12 cellular contexts compared by ENCODE assay signal in the genomic region with DNA sequence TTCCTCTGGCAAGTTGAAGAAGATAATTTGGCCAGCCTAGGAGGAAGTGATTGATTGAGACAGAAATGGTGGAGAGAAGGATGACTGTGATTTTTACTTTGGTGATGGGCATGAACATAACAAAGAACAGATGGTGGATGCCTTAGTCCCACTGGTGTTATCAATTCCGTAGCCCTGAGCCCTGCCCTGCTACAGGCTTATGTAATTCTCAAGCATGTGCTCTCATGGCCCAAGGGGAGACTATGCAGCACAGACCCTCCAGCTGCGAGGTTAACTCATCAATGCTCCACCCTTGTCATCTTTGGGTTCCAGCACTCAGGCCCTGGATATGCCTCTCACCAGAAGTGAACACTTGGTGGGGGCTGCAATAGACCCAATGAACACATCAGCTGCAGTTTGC.
DNase-seq lines count a peak whose midpoint lies in the region; ATAC-seq and TF ChIP-seq lines count a peak whose summit lies in the region.
"Had no signal": no experiment of that assay in that cellular context is flagged by ENCODE, and none has a peak within 500 bp of the region (broad histone marks: within the 10 kb centered on the region; RNA-seq: fewer than 3 reads in every experiment).

No MANE protein-coding gene starts in this region.

- H3K4me3 ChIP-seq in colonic mucosa (no peak overlapping the region), neutrophil (ENCODE audit: low read depth in 1 of 2, low read length in 1 of 2) (peak overlapping the region; percentile 52 to 54)
- H3K4me3 ChIP-seq: MG63 had no signal

- no peaks in the 10 kb centered on the region for H3K4me1 ChIP-seq in colonic mucosa
- peaks cover 75 to 76% of the 10 kb centered on the region in 2 experiments for H3K4me1 ChIP-seq in neutrophil (ENCODE audit: control insufficient read depth in 1 of 2, insufficient read depth in 1 of 2, low read depth in 1 of 2, low read length in 1 of 2)

- no peak overlapping the region for H3K9ac ChIP-seq in colonic mucosa (ENCODE audit: low read depth in 2 of 2, low read length in 2 of 2)

- H3K36me3 ChIP-seq in colonic mucosa: no peaks in the 10 kb centered on the region
- H3K36me3 ChIP-seq in neutrophil: no peaks in the 10 kb centered on the region
- H3K36me3 ChIP-seq: MG63 had no signal

- intact Hi-C loops in colonic mucosa (cut with DNase I): no loop called here

- DNase-seq in DMS 273 (lab: John Stamatoyannopoulos, UW; ENCODE audit: unreplicated experiment) (peak; percentile 40), DMS 273 treated with DMSO at 0.1 percent for 48 hours (lab: John Stamatoyannopoulos, UW) (no peak), MV-4-11 (lab: John Stamatoyannopoulos, UW) (peak; percentile 64), colonic mucosa (no peak), NCI-H128 (lab: John Stamatoyannopoulos, UW; ENCODE audit: unreplicated experiment) (no peak)
- no peak for DNase-seq in stimulated activated CD4-positive, alpha-beta T cell treated with anti-CD3 and anti-CD28 coated beads, Interleukin-4, amount 100 ng/mL, for 24 hours
- DNase-seq: MG63 had no signal

- H3K27me3 ChIP-seq in colonic mucosa (no peaks in the 10 kb centered on the region), neutrophil (no peaks in the 10 kb centered on the region)
- H3K27me3 ChIP-seq: MG63 had no signal

- H3K27ac ChIP-seq in colonic mucosa (peak overlapping the region; percentile 19), neutrophil (peak overlapping the region; percentile 81)
- H3K27ac ChIP-seq: 22Rv1, epithelial cell of prostate, VCaP had no signal

- no peaks in the 10 kb centered on the region for H3K9me3 ChIP-seq in colonic mucosa
- H3K9me3 ChIP-seq in neutrophil: no peaks in the 10 kb centered on the region
- H3K9me3 ChIP-seq: MG63 had no signal

- ATAC-seq in GM21529 (IDR thresholded peaks at IDR 0.05; ENCODE audit: unreplicated experiment): no peak

- TF ChIP-seq CTCF in colonic mucosa (IDR thresholded peaks at IDR 0.05) (no peak), neutrophil (IDR thresholded peaks at IDR 0.05) (no peak)

Comparison
In these comparisons a context has a peak if more than half of its experiments do, and no peak if none do; other contexts are left out.
1. DNase-seq: peak in DMS 273 (single experiment) and MV-4-11 (single experiment); none in DMS 273 treated with DMSO at 0.1 percent for 48 hours (single experiment), colonic mucosa (single experiment), NCI-H128 (single experiment) and stimulated activated CD4-positive, alpha-beta T cell treated with anti-CD3 and anti-CD28 coated beads, Interleukin-4, amount 100 ng/mL, for 24 hours (single experiment).